Comparison of ENCODE assay signal across 6 cellular contexts in genomic region chr12:56115329-56115728, GRCh38. TPM values are rescaled to one million over a fixed set of nuclear protein-coding genes. Genes with fewer than 3 reads are reported as not detected.
DNase-seq lines count a peak whose midpoint lies in the region; ATAC-seq, FAIRE-seq and TF ChIP-seq lines count a peak whose summit lies in the region.

No MANE protein-coding gene starts in this region.

- DNase-seq in Karpas-422, result no peak
- peak; percentile 12 for DNase-seq in cerebellar cortex (ENCODE audit: low spot score)
- DNase-seq in pancreas, result peak in 2 of 6 donors; percentile 37 to 41
- DNase-seq in stimulated activated CD4-positive, alpha-beta T cell treated with anti-CD3 and anti-CD28 coated beads, Interleukin-2, amount 100 ng/mL, for 24 hours, result no peak
- DNase-seq in activated CD4-positive, alpha-beta T cell treated with anti-CD3 and anti-CD28 coated beads, Interleukin-2, amount 50 U/mL, for 1 hour, result no peak

- WGBS in pancreas, 2 donors, result 27 to 31% methylated on average over 10 of the region's 10 CpGs

- H3K9me2 ChIP-seq in Karpas-422 (replicated peaks; ENCODE audit: insufficient read depth, low read length), result no peaks in the 10 kb centered on the region

- H3K4me1 ChIP-seq in Karpas-422 (ENCODE audit: low read length), result peaks cover 25% of the 10 kb centered on the region
- peaks cover 0 to 17% (median 13%) of the 10 kb centered on the region in 3 donors for H3K4me1 ChIP-seq in pancreas

- intact Hi-C loops in pancreas (cut with DNase I), result loop anchor here in 1 of 3 donors (5.0 kb wide), 1 partner anchor 38 kb away; no protein-coding TSS in a partner anchor

- H3K9me3 ChIP-seq in Karpas-422 (ENCODE audit: low read length) (no peaks in the 10 kb centered on the region), pancreas (no peaks in the 10 kb centered on the region)

- peak overlapping the region; percentile 76 for H3K9ac ChIP-seq in Karpas-422 (ENCODE audit: low read length)

- H3K27me3 ChIP-seq in Karpas-422 (ENCODE audit: low read length) (no peaks in the 10 kb centered on the region), pancreas (no peaks in the 10 kb centered on the region)

- ATAC-seq in pancreas (no peak), GM21529 (IDR thresholded peaks at IDR 0.05; ENCODE audit: unreplicated experiment) (no peak)

- FAIRE-seq in pancreas (lab: Jason Lieb, UNC), result no peak

- H3K4me2 ChIP-seq in Karpas-422 (ENCODE audit: low read depth, low read length, poor library complexity, severe bottlenecking), result peak overlapping the region; percentile 69

- H2AFZ ChIP-seq in Karpas-422 (ENCODE audit: low read length), result no peak overlapping the region

- H3K79me2 ChIP-seq in Karpas-422 (ENCODE audit: low read length), result peaks cover 25% of the 10 kb centered on the region

- H3K4me3 ChIP-seq in Karpas-422 (ENCODE audit: low read length) (peak overlapping the region; percentile 90), pancreas (peak overlapping the region in 3 of 4 donors; percentile 65 to 84 (median 67))

- TF ChIP-seq CTCF in pancreas (IDR thresholded peaks at IDR 0.05), result no peak

- peaks cover 33% of the 10 kb centered on the region for H3K36me3 ChIP-seq in Karpas-422 (ENCODE audit: insufficient read depth, low read length)
- H3K36me3 ChIP-seq in pancreas, result peaks cover 3 to 25% (median 24%) of the 10 kb centered on the region in 3 donors

- no peaks in the 10 kb centered on the region for H4K20me1 ChIP-seq in Karpas-422 (ENCODE audit: insufficient read depth, low read depth, low read length)

- H3K27ac ChIP-seq in Karpas-422 (ENCODE audit: low read length), result peak overlapping the region; percentile 93
- H3K27ac ChIP-seq in pancreas, result peak overlapping the region; percentile 76 to 94 (median 86)

RNA-seq across cellular contexts. Expression of gene RPL41, which starts 1.1 kb away (rescaled TPM):
- 7,506 and 9,874 TPM in 2 replicates for total RNA-seq in Karpas-422 (2014; rRNA removed; shearing (Covaris generic); ENCODE audit: low replicate concordance)
- 1,000 to 10,000 TPM; 2,275 to 3,960 (median 2,741) TPM for total RNA-seq in pancreas
- 1,000 to 10,000 TPM; 1,821 to 3,381 TPM for polyA plus RNA-seq in pancreas

RNA-seq across cellular contexts. Expression of gene ZC3H10, which starts 2.7 kb away (rescaled TPM):
- total RNA-seq in Karpas-422 (2014; rRNA removed; shearing (Covaris generic); ENCODE audit: low replicate concordance), result 11.9 and 13.4 TPM in 2 replicates
- 1 to 10 TPM; 2.6 to 4.1 (median 3.2) TPM for total RNA-seq in pancreas
- 1 to 10 TPM; 1.9 to 3.0 TPM for polyA plus RNA-seq in pancreas

RNA-seq across cellular contexts. Expression of gene PA2G4, which starts 11.0 kb away (rescaled TPM):
- total RNA-seq in Karpas-422 (2014; rRNA removed; shearing (Covaris generic); ENCODE audit: low replicate concordance), result 111 and 267 TPM in 2 replicates
- total RNA-seq in pancreas, result 10 to 100 TPM; 30.1 to 59.8 (median 42.7) TPM
- polyA plus RNA-seq in pancreas, result 10 to 100 TPM; 38.2 to 43.5 TPM

RNA-seq across cellular contexts. Expression of gene ESYT1, which starts 12.7 kb away (rescaled TPM):
- 75.3 and 75.7 TPM in 2 replicates for total RNA-seq in Karpas-422 (2014; rRNA removed; shearing (Covaris generic); ENCODE audit: low replicate concordance)
- 10 to 100 TPM; 42.8 to 55.1 (median 46.5) TPM for total RNA-seq in pancreas
- polyA plus RNA-seq in pancreas, result 10 to 100 TPM; 22.5 to 40.2 TPM

RNA-seq across cellular contexts. Expression of gene ERBB3, which starts 35.4 kb away (rescaled TPM):
- not detected in 2 replicates for total RNA-seq in Karpas-422 (2014; rRNA removed; shearing (Covaris generic); ENCODE audit: low replicate concordance)
- total RNA-seq in pancreas, result 100 to 1,000 TPM in 1 of 6 donors, 10 to 100 TPM in 5; 29.5 to 106 (median 50.7) TPM
- polyA plus RNA-seq in pancreas, result 10 to 100 TPM; 35.1 to 50.1 TPM
